ENCODE assay signal across 22 cellular contexts in genomic region chr4:24226667-24227066, GRCh38.
DNase-seq lines count a peak whose midpoint lies in the region; ATAC-seq and TF ChIP-seq lines count a peak whose summit lies in the region.
"Had no signal": no experiment of that assay in that cellular context is flagged by ENCODE, and none has a peak within 500 bp of the region (broad histone marks: within the 10 kb centered on the region; RNA-seq: fewer than 3 reads in every experiment).

No MANE protein-coding gene starts in this region.

- no peaks in the 10 kb centered on the region for H3K36me3 Mint-ChIP-seq in activated T-cell treated with anti-CD3 and anti-CD28 coated beads, Interleukin-2, amount 50 U/mL, for 4 hours (ENCODE audit: insufficient read depth)
- H3K36me3 Mint-ChIP-seq: activated CD8-positive, alpha-beta memory T cell treated with anti-CD3 and anti-CD28 coated beads, Interleukin-2, amount 10 ng/mL, durations not matched to agents 7 days and 5 days; activated naive CD8-positive, alpha-beta T cell treated with anti-CD3 and anti-CD28 coated beads, Interleukin-2, amount 10 ng/mL, durations not matched to agents 7 days and 5 days; CD4-positive, alpha-beta memory T cell had no signal

- TF ChIP-seq CTCF in left ventricle myocardium inferior (IDR thresholded peaks at IDR 0.05; ENCODE audit: borderline replicate concordance) (no peak), fibroblast of mammary gland (conservative IDR thresholded peaks at IDR 0.05; ENCODE audit: control insufficient read depth, insufficient read depth, low read depth, low read length) (no peak)

- no peak overlapping the region for H3K27ac ChIP-seq in left ventricle myocardium inferior (replicated peaks)
- H3K27ac ChIP-seq: breast epithelium, coronary artery, Peyer's patch, upper lobe of left lung had no signal

- DNase-seq in Right ventricle myocardium superior (no peak), left ventricle myocardium inferior (no peak), MG63 (peak; percentile 42), fibroblast of mammary gland (ENCODE audit: low read depth) (peak; percentile 76), stromal cell of bone marrow (ENCODE audit: low read depth) (peak; percentile 18), SW 1271 (lab: John Stamatoyannopoulos, UW) (no peak)
- DNase-seq in activated T-cell treated with anti-CD3 and anti-CD28 coated beads, Interleukin-2, amount 50 U/mL, for 4 hours: no peak
- DNase-seq: activated CD4-positive, alpha-beta T cell treated with anti-CD3 and anti-CD28 coated beads, Interleukin-2, amount 10 ng/mL, durations not matched to agents 24 days and 14 days; activated CD8-positive, alpha-beta memory T cell treated with anti-CD3 and anti-CD28 coated beads, Interleukin-2, amount 10 ng/mL, durations not matched to agents 7 days and 5 days; activated naive CD8-positive, alpha-beta T cell treated with anti-CD3 and anti-CD28 coated beads, Interleukin-2, amount 10 ng/mL, durations not matched to agents 7 days and 5 days; CD4-positive, alpha-beta memory T cell; DMS79; HFFc6; NCI-H1436; Peyer's patch; upper lobe of left lung had no signal

- H3K27me3 Mint-ChIP-seq in activated T-cell treated with anti-CD3 and anti-CD28 coated beads, Interleukin-2, amount 50 U/mL, for 4 hours (ENCODE audit: low read depth): no peaks in the 10 kb centered on the region
- H3K27me3 Mint-ChIP-seq: activated CD4-positive, alpha-beta T cell treated with anti-CD3 and anti-CD28 coated beads, Interleukin-2, amount 10 ng/mL, durations not matched to agents 24 days and 14 days; activated CD8-positive, alpha-beta memory T cell treated with anti-CD3 and anti-CD28 coated beads, Interleukin-2, amount 10 ng/mL, durations not matched to agents 7 days and 5 days; activated naive CD8-positive, alpha-beta T cell treated with anti-CD3 and anti-CD28 coated beads, Interleukin-2, amount 10 ng/mL, durations not matched to agents 7 days and 5 days had no signal

- H3K4me1 ChIP-seq in left ventricle myocardium inferior: peaks cover 11% of the 10 kb centered on the region
- H3K4me1 ChIP-seq: breast epithelium, Peyer's patch, upper lobe of left lung had no signal

- H3K36me3 ChIP-seq in left ventricle myocardium inferior: no peaks in the 10 kb centered on the region
- H3K36me3 ChIP-seq in MG63: no peaks in the 10 kb centered on the region
- H3K36me3 ChIP-seq: breast epithelium, Peyer's patch, upper lobe of left lung had no signal

- no peak overlapping the region for H3K4me3 Mint-ChIP-seq in activated T-cell treated with anti-CD3 and anti-CD28 coated beads, Interleukin-2, amount 50 U/mL, for 4 hours
- H3K4me3 Mint-ChIP-seq: activated CD4-positive, alpha-beta T cell treated with anti-CD3 and anti-CD28 coated beads, Interleukin-2, amount 10 ng/mL, durations not matched to agents 24 days and 14 days; activated CD8-positive, alpha-beta memory T cell treated with anti-CD3 and anti-CD28 coated beads, Interleukin-2, amount 10 ng/mL, durations not matched to agents 7 days and 5 days; activated naive CD8-positive, alpha-beta T cell treated with anti-CD3 and anti-CD28 coated beads, Interleukin-2, amount 10 ng/mL, durations not matched to agents 7 days and 5 days; CD4-positive, alpha-beta memory T cell; HFFc6; nephron; T-helper 1 cell treated with Interleukin-12 subunit alpha and Interleukin-12 subunit beta and Interleukin-4 antibody, amounts not matched to agents 30 μg/mL and 1 μg/mL, for 36 hours had no signal

- no peak overlapping the region for H3K4me3 ChIP-seq in left ventricle myocardium inferior
- no peak overlapping the region for H3K4me3 ChIP-seq in MG63
- no peak overlapping the region for H3K4me3 ChIP-seq in fibroblast of mammary gland (ENCODE audit: control insufficient read depth, low read depth, low read length)
- H3K4me3 ChIP-seq: coronary artery, GM12878, Peyer's patch, upper lobe of left lung had no signal

- no peaks in the 10 kb centered on the region for H3K4me1 Mint-ChIP-seq in activated T-cell treated with anti-CD3 and anti-CD28 coated beads, Interleukin-2, amount 50 U/mL, for 4 hours (ENCODE audit: low read depth)
- H3K4me1 Mint-ChIP-seq: activated CD4-positive, alpha-beta T cell treated with anti-CD3 and anti-CD28 coated beads, Interleukin-2, amount 10 ng/mL, durations not matched to agents 24 days and 14 days; activated CD8-positive, alpha-beta memory T cell treated with anti-CD3 and anti-CD28 coated beads, Interleukin-2, amount 10 ng/mL, durations not matched to agents 7 days and 5 days; activated naive CD8-positive, alpha-beta T cell treated with anti-CD3 and anti-CD28 coated beads, Interleukin-2, amount 10 ng/mL, durations not matched to agents 7 days and 5 days; CD4-positive, alpha-beta memory T cell; nephron had no signal

- H3K9me3 Mint-ChIP-seq in activated T-cell treated with anti-CD3 and anti-CD28 coated beads, Interleukin-2, amount 50 U/mL, for 4 hours: peaks cover 10% of the 10 kb centered on the region
- H3K9me3 Mint-ChIP-seq: activated naive CD8-positive, alpha-beta T cell treated with anti-CD3 and anti-CD28 coated beads, Interleukin-2, amount 10 ng/mL, durations not matched to agents 7 days and 5 days; nephron had no signal

- intact Hi-C loops in Right ventricle myocardium superior (cut with DNase I) (no loop called here), left ventricle myocardium inferior (cut with micrococcal nuclease) (no loop called here)

- H3K9me3 ChIP-seq in left ventricle myocardium inferior (replicated peaks): no peaks in the 10 kb centered on the region
- no peaks in the 10 kb centered on the region for H3K9me3 ChIP-seq in MG63
- H3K9me3 ChIP-seq: breast epithelium, Peyer's patch, upper lobe of left lung had no signal

- ATAC-seq in Right ventricle myocardium superior (ENCODE audit: poor library complexity) (peak; percentile 36), GM21367 (IDR thresholded peaks at IDR 0.05; ENCODE audit: unreplicated experiment) (no peak)
- ATAC-seq in activated T-cell treated with anti-CD3 and anti-CD28 coated beads, Interleukin-2, amount 50 U/mL, for 4 hours: no peak
- ATAC-seq: activated CD8-positive, alpha-beta memory T cell treated with anti-CD3 and anti-CD28 coated beads, Interleukin-2, amount 10 ng/mL, durations not matched to agents 7 days and 5 days; GM12878 had no signal

- no peaks in the 10 kb centered on the region for H3K27me3 ChIP-seq in left ventricle myocardium inferior (ENCODE audit: low read depth)
- H3K27me3 ChIP-seq in MG63: no peaks in the 10 kb centered on the region
- H3K27me3 ChIP-seq: breast epithelium, Peyer's patch, upper lobe of left lung had no signal

Comparison
In these comparisons a context has a peak if more than half of its experiments do, and no peak if none do; other contexts are left out.
1. DNase-seq: peak in MG63 (single experiment), fibroblast of mammary gland (single experiment) and stromal cell of bone marrow (single experiment); none in Right ventricle myocardium superior (single experiment), left ventricle myocardium inferior (single experiment), activated T-cell treated with anti-CD3 and anti-CD28 coated beads, Interleukin-2, amount 50 U/mL, for 4 hours (single experiment) and SW 1271 (0 of 2).